15 cellular contexts compared by ENCODE assay signal in the genomic region with DNA sequence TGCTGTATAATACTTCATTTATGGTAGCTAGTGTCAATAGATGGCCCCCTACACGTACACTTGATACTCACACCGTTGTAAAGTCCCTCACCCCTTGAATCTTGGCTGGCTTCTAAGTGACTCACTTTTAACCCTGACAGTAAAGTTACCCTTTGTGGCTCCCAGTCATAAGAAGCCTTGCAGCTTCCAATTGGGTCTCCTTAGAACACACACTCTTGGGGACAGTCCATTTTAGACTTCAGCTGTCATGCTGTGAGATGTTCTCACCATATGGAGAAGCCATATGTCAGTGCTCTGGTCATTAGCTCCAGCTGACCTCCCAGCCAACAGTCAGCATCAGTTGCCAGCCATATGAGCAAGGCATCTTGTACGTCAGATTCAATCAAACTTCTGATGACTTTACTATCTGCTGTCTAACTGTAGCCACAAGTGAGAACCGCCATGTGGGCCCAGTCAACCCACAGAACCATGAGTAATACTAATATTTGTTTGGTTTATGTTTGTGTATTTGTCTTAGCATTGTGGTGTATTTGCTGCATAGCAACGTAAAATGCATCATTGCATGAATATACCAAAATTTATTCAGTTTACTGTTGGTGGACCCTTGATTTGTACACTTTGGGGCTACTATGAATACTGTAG.
DNase-seq lines count a peak whose midpoint lies in the region; ATAC-seq and TF ChIP-seq lines count a peak whose summit lies in the region.
"Had no signal": no experiment of that assay in that cellular context is flagged by ENCODE, and none has a peak within 500 bp of the region (broad histone marks: within the 10 kb centered on the region; RNA-seq: fewer than 3 reads in every experiment).

No MANE protein-coding gene starts in this region.

- in situ Hi-C loops in transverse colon (cut with MboI; ENCODE audit: low pct_ligation_motif_present in 1 of 4, low pct_unique_long_range_greater_than_20kb in 1 of 4, low sequenced_read_pairs in 3 of 4): loop anchor here in 2 of 4 donors (10.0 kb wide), 1 partner anchor 73 kb away; the partner anchor contains the start of gene PTPN4 (in 2 of the 2)

- H3K4me1 Mint-ChIP-seq in activated CD8-positive, alpha-beta T cell treated with anti-CD3 and anti-CD28 coated beads, Interleukin-2, amount 10 ng/mL, durations not matched to agents 7 days and 5 days (ENCODE audit: low read depth): peaks cover 23% of the 10 kb centered on the region

- peaks cover 30% of the 10 kb centered on the region for H3K36me3 Mint-ChIP-seq in activated CD8-positive, alpha-beta T cell treated with anti-CD3 and anti-CD28 coated beads, Interleukin-2, amount 10 ng/mL, durations not matched to agents 7 days and 5 days (ENCODE audit: low read depth)

- H3K36me3 ChIP-seq in esophagus muscularis mucosa (no peaks in the 10 kb centered on the region), transverse colon (no peaks in the 10 kb centered on the region)
- H3K36me3 ChIP-seq: pancreas had no signal

- H3K4me3 Mint-ChIP-seq in activated CD8-positive, alpha-beta T cell treated with anti-CD3 and anti-CD28 coated beads, Interleukin-2, amount 10 ng/mL, durations not matched to agents 7 days and 5 days: no peak overlapping the region
- H3K4me3 Mint-ChIP-seq: CD4-positive, alpha-beta T cell; endodermal cell had no signal

- peak; percentile 38 for ATAC-seq in HG02759 (IDR thresholded peaks at IDR 0.05; ENCODE audit: unreplicated experiment)
- peak; percentile 36 for ATAC-seq in activated CD8-positive, alpha-beta T cell treated with anti-CD3 and anti-CD28 coated beads, Interleukin-2, amount 10 ng/mL, durations not matched to agents 7 days and 5 days
- ATAC-seq: pancreas had no signal

- H3K27ac ChIP-seq in esophagus muscularis mucosa (replicated peaks in 1 of 4) (no peak overlapping the region), transverse colon (no peak overlapping the region)
- H3K27ac ChIP-seq: pancreas, SK-N-MC had no signal

- H3K4me1 ChIP-seq in esophagus muscularis mucosa: peaks cover 0 to 7% (median 2%) of the 10 kb centered on the region in 4 donors
- no peaks in the 10 kb centered on the region for H3K4me1 ChIP-seq in transverse colon

- H3K4me3 ChIP-seq in esophagus muscularis mucosa: no peak overlapping the region
- H3K4me3 ChIP-seq in transverse colon: no peak overlapping the region
- H3K4me3 ChIP-seq: pancreas, SK-N-MC had no signal

- CTCF ChIA-PET in activated CD8-positive, alpha-beta T cell treated with anti-CD3 and anti-CD28 coated beads, Interleukin-2, amount 10 ng/mL, durations not matched to agents 7 days and 5 days (lab: Charles Lee): interaction anchor here (1.0 to 4.5 kb wide), 5 partner anchors 34 to 125 kb away, joined by 3 to 32 read pairs (median 4); no protein-coding TSS in a partner anchor

- POLR2A ChIA-PET in activated CD8-positive, alpha-beta T cell treated with anti-CD3 and anti-CD28 coated beads, Interleukin-2, amount 10 ng/mL, durations not matched to agents 7 days and 5 days (lab: Charles Lee): no interaction called here

- intact Hi-C loops in esophagus muscularis mucosa (cut with DNase I): loop anchor here (2.0 kb wide), 1 partner anchor 125 kb away; no protein-coding TSS in a partner anchor
- intact Hi-C loops in transverse colon (cut with DNase I; ENCODE audit: low total_unique reads): no loop called here

- 79% methylated on average over 5 of the region's 5 CpGs for WGBS in esophagus muscularis mucosa
- WGBS in transverse colon (ENCODE audit: low coverage in 1 of 2), 2 donors: 68 to 72% methylated on average over 5 of the region's 5 CpGs

- H3K9me3 ChIP-seq in esophagus muscularis mucosa (peaks cover 0 to 3% (median 0%) of the 10 kb centered on the region in 4 donors), transverse colon (no peaks in the 10 kb centered on the region)
- H3K9me3 ChIP-seq: pancreas had no signal

- peak; percentile 52 for DNase-seq in EL
- no peak for DNase-seq in activated CD8-positive, alpha-beta T cell treated with anti-CD3 and anti-CD28 coated beads, Interleukin-2, amount 10 ng/mL, durations not matched to agents 7 days and 5 days
- peak; percentile 8 for DNase-seq in glomerular visceral epithelial cell (ENCODE audit: extremely low spot score)
- no peak for DNase-seq in activated gamma-delta T cell treated with Interleukin-2 at 50 U/mL for 16 hours
- no peak for DNase-seq in esophagus muscularis mucosa (ENCODE audit: extremely low spot score)
- no peak for DNase-seq in transverse colon
- no peak for DNase-seq in pons (ENCODE audit: low spot score)
- DNase-seq: activated CD4-positive, alpha-beta T cell treated with anti-CD3 and anti-CD28 coated beads for 48 hours; CD4-positive, alpha-beta T cell; endodermal cell; NCI-H1092 treated with DMSO at 0.1 percent for 48 hours; NCI-H748 treated with DMSO at 0.1 percent for 48 hours; pancreas had no signal

- TF ChIP-seq CTCF in esophagus muscularis mucosa (IDR thresholded peaks at IDR 0.05): no peak
- no peak for TF ChIP-seq CTCF in transverse colon (IDR thresholded peaks at IDR 0.05)

- H3K9me3 Mint-ChIP-seq in activated CD8-positive, alpha-beta T cell treated with anti-CD3 and anti-CD28 coated beads, Interleukin-2, amount 10 ng/mL, durations not matched to agents 7 days and 5 days (ENCODE audit: insufficient read depth): peaks cover 32% of the 10 kb centered on the region

- H3K27me3 ChIP-seq in esophagus muscularis mucosa (no peaks in the 10 kb centered on the region), transverse colon (no peaks in the 10 kb centered on the region)
- H3K27me3 ChIP-seq: pancreas had no signal

- TF ChIP-seq EP300 in esophagus muscularis mucosa (IDR thresholded peaks at IDR 0.05): no peak
- TF ChIP-seq EP300 in transverse colon (IDR thresholded peaks at IDR 0.05; ENCODE audit: low read depth): no peak

- TF ChIP-seq POLR2A in esophagus muscularis mucosa (IDR thresholded peaks at IDR 0.05; ENCODE audit: low read depth) (no peak), transverse colon (IDR thresholded peaks at IDR 0.05) (no peak)

- no peaks in the 10 kb centered on the region for H3K27me3 Mint-ChIP-seq in activated CD8-positive, alpha-beta T cell treated with anti-CD3 and anti-CD28 coated beads, Interleukin-2, amount 10 ng/mL, durations not matched to agents 7 days and 5 days (ENCODE audit: low read depth)
- H3K27me3 Mint-ChIP-seq: CD4-positive, alpha-beta T cell had no signal

- H3K27ac Mint-ChIP-seq in activated CD8-positive, alpha-beta T cell treated with anti-CD3 and anti-CD28 coated beads, Interleukin-2, amount 10 ng/mL, durations not matched to agents 7 days and 5 days: no peak overlapping the region
- H3K27ac Mint-ChIP-seq: CD4-positive, alpha-beta T cell; endodermal cell had no signal

Comparison
In these comparisons a context has a peak if more than half of its experiments do, and no peak if none do; other contexts are left out.
1. DNase-seq: peak in EL (single experiment) and glomerular visceral epithelial cell (single experiment); none in activated CD8-positive, alpha-beta T cell treated with anti-CD3 and anti-CD28 coated beads, Interleukin-2, amount 10 ng/mL, durations not matched to agents 7 days and 5 days (single experiment), activated gamma-delta T cell treated with Interleukin-2 at 50 U/mL for 16 hours (single experiment), esophagus muscularis mucosa (single experiment), transverse colon (single experiment) and pons (single experiment).